ENCODE assay signal across 8 cellular contexts in genomic region chr19:13060964-13061927, GRCh38. TPM values are rescaled to one million over a fixed set of nuclear protein-coding genes. Genes with fewer than 3 reads are reported as not detected.
DNase-seq lines count a peak whose midpoint lies in the region; ATAC-seq and TF ChIP-seq lines count a peak whose summit lies in the region.

No MANE protein-coding gene starts in this region.

- CTCF ChIA-PET in RWPE1 (lab: Yijun Ruan, JAX) = interaction anchor here (0.5 to 3.4 kb wide), 33 partner anchors 9 to 722 kb away, joined by 3 to 31 read pairs (median 6); no protein-coding TSS in a partner anchor

- H3K4me3 Mint-ChIP-seq in naive thymus-derived CD8-positive, alpha-beta T cell = peak overlapping the region; percentile 70 to 89 (median 83)
- H3K4me3 Mint-ChIP-seq in stimulated activated effector memory CD8-positive, alpha-beta T cell treated with anti-CD3 and anti-CD28 coated beads, Interleukin-12 subunit alpha, Interleukin-12 subunit beta, amount 100 ng/mL, for 72 hours = peak overlapping the region; percentile 68

- peak overlapping the region; percentile 100 for H3K27ac ChIP-seq in RWPE1

- no peaks in the 10 kb centered on the region for H3K9me3 Mint-ChIP-seq in naive thymus-derived CD8-positive, alpha-beta T cell
- no peaks in the 10 kb centered on the region for H3K9me3 Mint-ChIP-seq in stimulated activated effector memory CD8-positive, alpha-beta T cell treated with anti-CD3 and anti-CD28 coated beads, Interleukin-12 subunit alpha, Interleukin-12 subunit beta, amount 100 ng/mL, for 72 hours

- TF ChIP-seq CTCF in GM12874 (IDR thresholded peaks at IDR 0.05; ENCODE audit: insufficient read depth, low read depth, low read length) (peak; percentile 98), RWPE1 (conservative IDR thresholded peaks at IDR 0.05; ENCODE audit: low read depth) (peak; percentile 95)

- DNase-seq in LHCN-M2 (ENCODE audit: low read depth) (peak; percentile 54), RWPE1 (ENCODE audit: low spot score) (peak; percentile 81), fibroblast of peridontal ligament (ENCODE audit: extremely low read depth) (peak; percentile 73)
- DNase-seq in activated effector memory CD4-positive, alpha-beta T cell treated with Interleukin-2 at 50 U/mL for 16 hours = peak; percentile 65
- peak; percentile 54 to 83 (median 71) for DNase-seq in naive thymus-derived CD8-positive, alpha-beta T cell
- peak; percentile 83 to 90 for DNase-seq in stimulated activated effector memory CD8-positive, alpha-beta T cell treated with anti-CD3 and anti-CD28 coated beads, Interleukin-12 subunit alpha, Interleukin-12 subunit beta, amount 100 ng/mL, for 72 hours (ENCODE audit: low spot score in 2 of 2)

- H3K4me1 Mint-ChIP-seq in naive thymus-derived CD8-positive, alpha-beta T cell = peaks cover 3 to 11% (median 9%) of the 10 kb centered on the region in 4 donors
- H3K4me1 Mint-ChIP-seq in stimulated activated effector memory CD8-positive, alpha-beta T cell treated with anti-CD3 and anti-CD28 coated beads, Interleukin-12 subunit alpha, Interleukin-12 subunit beta, amount 100 ng/mL, for 72 hours = peaks cover 7% of the 10 kb centered on the region

- H3K27ac Mint-ChIP-seq in naive thymus-derived CD8-positive, alpha-beta T cell = peak overlapping the region in 1 of 10 donors; percentile 52
- no peak overlapping the region for H3K27ac Mint-ChIP-seq in stimulated activated effector memory CD8-positive, alpha-beta T cell treated with anti-CD3 and anti-CD28 coated beads, Interleukin-12 subunit alpha, Interleukin-12 subunit beta, amount 100 ng/mL, for 72 hours

- no peaks in the 10 kb centered on the region for H3K36me3 Mint-ChIP-seq in naive thymus-derived CD8-positive, alpha-beta T cell
- no peaks in the 10 kb centered on the region for H3K36me3 Mint-ChIP-seq in stimulated activated effector memory CD8-positive, alpha-beta T cell treated with anti-CD3 and anti-CD28 coated beads, Interleukin-12 subunit alpha, Interleukin-12 subunit beta, amount 100 ng/mL, for 72 hours

- POLR2A ChIA-PET in RWPE1 (lab: Yijun Ruan, JAX; ENCODE audit: low non-redundant PET) = interaction anchor here (0.5 to 0.6 kb wide), 2 partner anchors 38 to 188 kb away, joined by 3 to 4 read pairs; no protein-coding TSS in a partner anchor
- POLR2A ChIA-PET in naive thymus-derived CD8-positive, alpha-beta T cell (lab: Charles Lee) = interaction anchor here (0.7 to 1.8 kb wide), 10 partner anchors 33 to 83 kb away, joined by 3 to 8 read pairs (median 4); no protein-coding TSS in a partner anchor

- peak; percentile 97 to 99 for ATAC-seq in naive thymus-derived CD8-positive, alpha-beta T cell
- ATAC-seq in stimulated activated effector memory CD8-positive, alpha-beta T cell treated with anti-CD3 and anti-CD28 coated beads, Interleukin-12 subunit alpha, Interleukin-12 subunit beta, amount 100 ng/mL, for 72 hours = peak; percentile 92
- ATAC-seq in HG03095 (IDR thresholded peaks at IDR 0.05; ENCODE audit: unreplicated experiment) = no peak

- H3K27me3 Mint-ChIP-seq in naive thymus-derived CD8-positive, alpha-beta T cell = peaks cover 4 to 31% (median 12%) of the 10 kb centered on the region in 5 donors

RNA-seq across cellular contexts. Expression of gene LYL1, which starts 41.4 kb away (rescaled TPM):
- not detected in 2 replicates for total RNA-seq in LHCN-M2 (2014; rRNA removed)
- 0.04 TPM for polyA plus RNA-seq in LHCN-M2 (2012)
- total RNA-seq in naive thymus-derived CD8-positive, alpha-beta T cell = 1 to 10 TPM; 6.6 to 7.9 TPM
- polyA plus RNA-seq in naive thymus-derived CD8-positive, alpha-beta T cell = 1 to 10 TPM in 2 of 3 donors, under 1 TPM in 1; 0.37 to 2.6 (median 1.3) TPM

RNA-seq across cellular contexts. Expression of gene TRMT1, which starts 55.3 kb away (rescaled TPM):
- 39.6 and 40.0 TPM in 2 replicates for total RNA-seq in LHCN-M2 (2014; rRNA removed)
- 19.9 TPM for polyA plus RNA-seq in LHCN-M2 (2012)
- 100 to 1,000 TPM; 100 to 103 TPM for total RNA-seq in naive thymus-derived CD8-positive, alpha-beta T cell
- polyA plus RNA-seq in naive thymus-derived CD8-positive, alpha-beta T cell = 10 to 100 TPM; 26.1 to 35.1 (median 27.2) TPM

RNA-seq across cellular contexts. Expression of gene NACC1, which starts 56.8 kb away (rescaled TPM):
- total RNA-seq in LHCN-M2 (2014; rRNA removed) = 84.1 and 86.1 TPM in 2 replicates
- 51.7 TPM for polyA plus RNA-seq in LHCN-M2 (2012)
- 10 to 100 TPM; 24.5 to 25.7 TPM for total RNA-seq in naive thymus-derived CD8-positive, alpha-beta T cell
- 1 to 10 TPM; 1.4 to 3.4 (median 1.9) TPM for polyA plus RNA-seq in naive thymus-derived CD8-positive, alpha-beta T cell
